Comparison of ENCODE assay signal across 16 cellular contexts in genomic region chr11:120340529-120340928, GRCh38. TPM values are rescaled to one million over a fixed set of nuclear protein-coding genes. Genes with fewer than 3 reads are reported as not detected.
DNase-seq lines count a peak whose midpoint lies in the region; ATAC-seq, FAIRE-seq and TF ChIP-seq lines count a peak whose summit lies in the region.
"Had no signal": no experiment of that assay in that cellular context is flagged by ENCODE, and none has a peak within 500 bp of the region (broad histone marks: within the 10 kb centered on the region; RNA-seq: fewer than 3 reads in every experiment).

No MANE protein-coding gene starts in this region.

- TF ChIP-seq RAD21 in HCT116 (IDR thresholded peaks at IDR 0.05; ENCODE audit: low read depth) = no peak

- H3K79me2 ChIP-seq in HCT116 (ENCODE audit: insufficient read depth, low read length) = peaks cover 88% of the 10 kb centered on the region

- H2AFZ ChIP-seq in HCT116 (ENCODE audit: low read depth, low read length, poor library complexity, severe bottlenecking) = no peak overlapping the region

- H3K36me3 ChIP-seq in HCT116 (ENCODE audit: control insufficient read depth in 1 of 2, insufficient read depth in 2 of 2, low read length in 2 of 2) (no peaks in the 10 kb centered on the region), ascending aorta (no peaks in the 10 kb centered on the region), psoas muscle (ENCODE audit: insufficient read depth in 1 of 2, low read depth in 1 of 2) (no peaks in the 10 kb centered on the region)

- no peak for TF ChIP-seq POLR2A in HCT116 (IDR thresholded peaks at IDR 0.05; ENCODE audit: borderline replicate concordance, extremely low read depth, insufficient read depth, insufficient read length)
- TF ChIP-seq POLR2A in GM12892 (IDR thresholded peaks at IDR 0.05; ENCODE audit: low read depth, low read length) = no peak

- ATAC-seq in HCT116 (no peak), psoas muscle (no peak)
- ATAC-seq: activated CD4-positive, alpha-beta T cell treated with anti-CD3 and anti-CD28 coated beads for 36 hours; left lobe of liver had no signal

- WGBS in psoas muscle, 3 donors = 6 to 14% (median 8%) methylated on average over 2 of the region's 2 CpGs

- H4K20me1 ChIP-seq in HCT116 (ENCODE audit: insufficient read depth) = peaks cover 20% of the 10 kb centered on the region; the same call in 1 of the 2 replicates

- no peak overlapping the region for H3K9ac ChIP-seq in HCT116 (ENCODE audit: low read length)

- H3K27ac ChIP-seq in HCT116 (ENCODE audit: low read depth, low read length) = no peak overlapping the region
- no peak overlapping the region for H3K27ac ChIP-seq in ascending aorta
- peak overlapping the region; percentile 98 for H3K27ac ChIP-seq in psoas muscle

- H3K9me3 ChIP-seq in HCT116 (ENCODE audit: control insufficient read depth in 1 of 2, insufficient read depth in 1 of 2, low read depth in 1 of 2, low read length in 2 of 2) (no peaks in the 10 kb centered on the region), ascending aorta (no peaks in the 10 kb centered on the region), psoas muscle (no peaks in the 10 kb centered on the region)

- H3K4me1 ChIP-seq in HCT116 (ENCODE audit: control insufficient read depth in 1 of 2, insufficient read depth in 2 of 2, low read length in 2 of 2) (peaks cover 50 to 68% of the 10 kb centered on the region in 2 experiments), ascending aorta (peaks cover 7 to 48% of the 10 kb centered on the region in 2 donors), psoas muscle (peaks cover 61% of the 10 kb centered on the region)

- POLR2A ChIA-PET in HCT116 (lab: Charles Lee) = no interaction called here

- BruUV-seq in HCT116 (replicated peaks; lab: Mats Ljungman, UMichigan) = no TSS peak

- CTCF ChIA-PET in HCT116 (lab: Charles Lee) = no interaction called here

- no peak for FAIRE-seq in GM12892 (lab: Jason Lieb, UNC)

- H3K27me3 ChIP-seq in HCT116 (ENCODE audit: insufficient read depth, low read length) = no peaks in the 10 kb centered on the region
- no peaks in the 10 kb centered on the region for H3K27me3 ChIP-seq in ascending aorta
- H3K27me3 ChIP-seq in psoas muscle (ENCODE audit: insufficient read depth in 3 of 3, low read length in 2 of 3) = no peaks in the 10 kb centered on the region

- peak overlapping the region; percentile 40 for H3K4me2 ChIP-seq in HCT116 (ENCODE audit: low read length)

- TF ChIP-seq CTCF in HCT116 (IDR thresholded peaks at IDR 0.05 in 2 of 3, conservative IDR thresholded peaks at IDR 0.05 in 1 of 3; ENCODE audit: borderline replicate concordance in 1 of 3, insufficient read depth in 1 of 3, low read depth in 2 of 3, low read length in 2 of 3) (no peak), ascending aorta (IDR thresholded peaks at IDR 0.05) (no peak), fibroblast of mammary gland (conservative IDR thresholded peaks at IDR 0.05; ENCODE audit: control insufficient read depth, insufficient read depth, low read depth, low read length) (no peak), psoas muscle (IDR thresholded peaks at IDR 0.05) (no peak)

- intact Hi-C loops in HCT116 (cut with micrococcal nuclease) (no loop called here), ascending aorta (cut with DNase I) (no loop called here), psoas muscle (cut with DNase I) (no loop called here)

- RAD21 ChIA-PET in HCT116 (lab: Charles Lee; ENCODE audit: low non-redundant PET in 1 of 2, low total read pairs in 2 of 2, uncharacterized antibody in 2 of 2, unreplicated experiment in 2 of 2) = no interaction called here

- DNase-seq in HCT116 (ENCODE audit: low read depth, low spot score) = no peak
- DNase-seq in ascending aorta (ENCODE audit: low spot score in 2 of 2) = no peak
- peak; percentile 49 for DNase-seq in fibroblast of mammary gland (ENCODE audit: low read depth)
- DNase-seq in psoas muscle = no peak
- no peak for DNase-seq in dedifferentiated amniotic fluid mesenchymal stem cell (ENCODE audit: extremely low spot score)
- DNase-seq in NCI-H2171 (lab: John Stamatoyannopoulos, UW) = no peak
- DNase-seq in GM12892 (ENCODE audit: insufficient read length) = no peak
- no peak for DNase-seq in NCI-H82 treated with DMSO at 0.1 percent for 48 hours (lab: John Stamatoyannopoulos, UW; ENCODE audit: unreplicated experiment)
- DNase-seq: activated CD4-positive, alpha-beta T cell treated with anti-CD3 and anti-CD28 coated beads for 36 hours; activated effector memory CD4-positive, alpha-beta T cell treated with Interleukin-2 at 50 U/mL for 16 hours; NCI-H1694 treated with DMSO at 0.1 percent for 48 hours; NK-92 treated with Interleukin-12 subunit alpha and Interleukin-12 subunit beta, amount 100 ng/mL, for 24 hours; stimulated activated CD4-positive, alpha-beta T cell treated with anti-CD3 and anti-CD28 coated beads, Interleukin-4, amount 100 ng/mL, for 1 hour; stimulated activated naive CD4-positive, alpha-beta T cell treated with Interleukin-2 at 50 U/mL for 16 hours had no signal

- H3K9me2 ChIP-seq in HCT116 (ENCODE audit: insufficient read depth) = no peaks in the 10 kb centered on the region

- H3K4me3 ChIP-seq in HCT116 (replicated peaks in 1 of 2; ENCODE audit: low read depth in 1 of 2, low read length in 2 of 2) (no peak overlapping the region), ascending aorta (peak overlapping the region; percentile 88 to 91), fibroblast of mammary gland (ENCODE audit: control insufficient read depth, low read depth, low read length) (no peak overlapping the region), psoas muscle (peak overlapping the region; percentile 96)

TF ChIP-seq in HCT116, 20 proteins besides CTCF, POLR2A, EP300 and RAD21:
- TF ChIP-seq YY1 (IDR thresholded peaks at IDR 0.05; ENCODE audit: extremely low read depth, insufficient replicate concordance, low read depth, low read length) = no peak
- 0 out of 2 replicates have a peak, but pooled peaks have one; percentile 20 for TF ChIP-seq FOSL1 (IDR thresholded peaks at IDR 0.05; ENCODE audit: low read depth)

RNA-seq across cellular contexts. Expression of gene ARHGEF12, which starts 4.3 kb away (rescaled TPM):
- total RNA-seq in HCT116 (2021; ENCODE audit: unreplicated experiment) (81.4 TPM), ascending aorta (65.9 TPM), psoas muscle (100 to 1,000 TPM in 1 of 4 donors, 10 to 100 TPM in 3; 45.6 to 102 (median 76.1) TPM)
- 27.4 and 29.4 TPM in 2 replicates for polyA plus RNA-seq in HCT116 (2012)
- 10 to 100 TPM; 14.8 to 40.0 (median 15.7) TPM for polyA plus RNA-seq in psoas muscle
- 11.9 TPM for polyA plus RNA-seq in GM12892 (2012; ENCODE audit: missing spikeins)

RNA-seq across cellular contexts. Expression of gene TLCD5, which starts 15.4 kb away (rescaled TPM):
- total RNA-seq in HCT116 (2021; ENCODE audit: unreplicated experiment) = 9.1 TPM
- polyA plus RNA-seq in HCT116 (2012) = 4.9 and 7.1 TPM in 2 replicates
- 8.4 TPM for total RNA-seq in ascending aorta
- total RNA-seq in psoas muscle = 1 to 10 TPM in 2 of 4 donors, under 1 TPM in 2; 0.53 to 2.5 (median 1.4) TPM
- under 1 TPM; 0.39 to 0.94 (median 0.48) TPM for polyA plus RNA-seq in psoas muscle
- 1.8 TPM for polyA plus RNA-seq in GM12892 (2012; ENCODE audit: missing spikeins)
- polyA plus RNA-seq: CD14-positive monocyte had no signal

Comparison
In these comparisons a context has a peak if more than half of its experiments do, and no peak if none do; other contexts are left out.
1. H3K4me3 ChIP-seq: peak in ascending aorta (2 of 2) and psoas muscle (single experiment); none in HCT116 (0 of 2) and fibroblast of mammary gland (single experiment).